ENCODE assay signal across 18 cellular contexts in genomic region chr20:55424446-55424845, GRCh38.
DNase-seq lines count a peak whose midpoint lies in the region; ATAC-seq and TF ChIP-seq lines count a peak whose summit lies in the region.
"Had no signal": no experiment of that assay in that cellular context is flagged by ENCODE, and none has a peak within 500 bp of the region (broad histone marks: within the 10 kb centered on the region; RNA-seq: fewer than 3 reads in every experiment).

No MANE protein-coding gene starts in this region.

- H3K9ac ChIP-seq in mesendoderm (ENCODE audit: low read length) (no peak overlapping the region), smooth muscle cell (ENCODE audit: low read depth) (no peak overlapping the region)
- H3K9ac ChIP-seq: BLaER1 had no signal

- no peak overlapping the region for H3K4me2 ChIP-seq in mesendoderm (ENCODE audit: low read length)
- peak overlapping the region; percentile 4 for H3K4me2 ChIP-seq in smooth muscle cell
- H3K4me2 ChIP-seq: BLaER1, GM23338 had no signal

- H3K4ac ChIP-seq in mesendoderm (ENCODE audit: low read depth, low read length), result no peak overlapping the region

- TF ChIP-seq CTCF in smooth muscle cell (IDR thresholded peaks at IDR 0.05; ENCODE audit: borderline replicate concordance, insufficient read depth, poor library complexity, severe bottlenecking) (no peak), left lung (IDR thresholded peaks at IDR 0.05) (no peak)

- H3K9me3 ChIP-seq in smooth muscle cell (replicated peaks; ENCODE audit: low read depth) (no peaks in the 10 kb centered on the region), left lung (no peaks in the 10 kb centered on the region)
- H3K9me3 ChIP-seq: BLaER1, Caco-2 had no signal

- H4K8ac ChIP-seq in mesendoderm (ENCODE audit: low read depth, low read length), result no peak overlapping the region

- H3K18ac ChIP-seq in mesendoderm (ENCODE audit: low read length), result no peak overlapping the region

- WGBS in mesendoderm (ENCODE audit: extremely low coverage, insufficient coverage, low lambda C conversion rate), result no CpG with 5 or more reads among the region's 3 CpGs
- WGBS in smooth muscle cell (ENCODE audit: low lambda C conversion rate), result 26% methylated on average over 3 of the region's 3 CpGs

- H2BK120ac ChIP-seq in mesendoderm (ENCODE audit: low read depth, low read length), result no peak overlapping the region

- intact Hi-C loops in left lung (cut with DNase I), result no loop called here

- H2BK5ac ChIP-seq in mesendoderm (ENCODE audit: low read length), result no peak overlapping the region

- H2BK15ac ChIP-seq in mesendoderm (replicated peaks; ENCODE audit: low read depth), result no peak overlapping the region

- no peak overlapping the region for H3K4me3 ChIP-seq in mesendoderm (ENCODE audit: low read length)
- H3K4me3 ChIP-seq in smooth muscle cell, result no peak overlapping the region
- H3K4me3 ChIP-seq in left lung, result no peak overlapping the region
- H3K4me3 ChIP-seq: BLaER1, GM23338 had no signal

- H3K27me3 ChIP-seq in mesendoderm (ENCODE audit: insufficient read depth, low read length, poor library complexity), result no peaks in the 10 kb centered on the region
- H3K27me3 ChIP-seq in smooth muscle cell (ENCODE audit: low read depth), result no peaks in the 10 kb centered on the region
- no peaks in the 10 kb centered on the region for H3K27me3 ChIP-seq in left lung
- H3K27me3 ChIP-seq: BLaER1 had no signal

- peak; percentile 19 for DNase-seq in NCI-H82 (lab: John Stamatoyannopoulos, UW)
- DNase-seq in NCI-H82 treated with DMSO at 0.1 percent for 48 hours (lab: John Stamatoyannopoulos, UW; ENCODE audit: unreplicated experiment), result no peak
- DNase-seq in NCI-H146 treated with DMSO at 0.1 percent for 48 hours (lab: John Stamatoyannopoulos, UW; ENCODE audit: unreplicated experiment), result peak; percentile 27
- DNase-seq in mesendoderm, result peak; percentile 85
- DNase-seq in smooth muscle cell (lab: John Stamatoyannopoulos, UW; ENCODE audit: unreplicated experiment), result no peak
- DNase-seq in left lung, result no peak
- DNase-seq: CD4-positive, CD25-positive, alpha-beta regulatory T cell; CD8-positive, alpha-beta T cell; DMS153; DND-41; HCEC 1CT had no signal

- H3K4me1 ChIP-seq in mesendoderm (ENCODE audit: control insufficient read depth, low read depth, low read length), result peaks cover 4% of the 10 kb centered on the region
- H3K4me1 ChIP-seq in smooth muscle cell (ENCODE audit: low read depth), result no peaks in the 10 kb centered on the region
- no peaks in the 10 kb centered on the region for H3K4me1 ChIP-seq in left lung
- H3K4me1 ChIP-seq: BLaER1, Caco-2 had no signal

- H3K27ac ChIP-seq in mesendoderm (ENCODE audit: low read depth, low read length), result no peak overlapping the region
- H3K27ac ChIP-seq in smooth muscle cell (ENCODE audit: low read depth), result no peak overlapping the region
- H3K27ac ChIP-seq in left lung, result no peak overlapping the region
- H3K27ac ChIP-seq: 22Rv1, BLaER1, C4-2B had no signal

- H2AFZ ChIP-seq in smooth muscle cell (ENCODE audit: low read depth), result no peak overlapping the region
- H2AFZ ChIP-seq: GM23338 had no signal

- no peak overlapping the region for H3K56ac ChIP-seq in mesendoderm (ENCODE audit: low read length)

- H3K79me2 ChIP-seq in mesendoderm (ENCODE audit: control insufficient read depth, insufficient read depth, low read length) (no peaks in the 10 kb centered on the region), smooth muscle cell (ENCODE audit: low read depth) (no peaks in the 10 kb centered on the region)

- no peak for ATAC-seq in left lung
- no peak for ATAC-seq in GM21447 (IDR thresholded peaks at IDR 0.05; ENCODE audit: unreplicated experiment)
- no peak for ATAC-seq in HG02840 (IDR thresholded peaks at IDR 0.05; ENCODE audit: low FRiP score, unreplicated experiment)
- ATAC-seq: CD8-positive, alpha-beta T cell; GM23338 had no signal

- H3F3A ChIP-seq in smooth muscle cell (ENCODE audit: low read depth), result no peaks in the 10 kb centered on the region

- H3K23ac ChIP-seq in mesendoderm (ENCODE audit: low read length), result no peak overlapping the region

- H3K36me3 ChIP-seq in mesendoderm (ENCODE audit: control insufficient read depth, insufficient read depth, low read length), result no peaks in the 10 kb centered on the region
- H3K36me3 ChIP-seq in smooth muscle cell (ENCODE audit: low read depth), result no peaks in the 10 kb centered on the region
- H3K36me3 ChIP-seq in left lung, result no peaks in the 10 kb centered on the region
- H3K36me3 ChIP-seq: BLaER1 had no signal

- H4K20me1 ChIP-seq in smooth muscle cell (ENCODE audit: low read depth), result no peaks in the 10 kb centered on the region
- H4K20me1 ChIP-seq: BLaER1 had no signal

- no peaks in the 10 kb centered on the region for H3K79me1 ChIP-seq in mesendoderm (ENCODE audit: low read length)

- H2AK5ac ChIP-seq in mesendoderm (ENCODE audit: low read length), result no peak overlapping the region

- H4K5ac ChIP-seq in mesendoderm (ENCODE audit: low read length), result no peak overlapping the region

Comparison
In these comparisons a context has a peak if more than half of its experiments do, and no peak if none do; other contexts are left out.
1. DNase-seq: peak in NCI-H82 (single experiment), NCI-H146 treated with DMSO at 0.1 percent for 48 hours (single experiment) and mesendoderm (single experiment); none in NCI-H82 treated with DMSO at 0.1 percent for 48 hours (single experiment), smooth muscle cell (single experiment) and left lung (0 of 2).